In genomic region chr11:65083134-65083833, GRCh38 we compare ENCODE assay signal across 8 cellular contexts. TPM values are rescaled to one million over a fixed set of nuclear protein-coding genes. Genes with fewer than 3 reads are reported as not detected.
DNase-seq lines count a peak whose midpoint lies in the region; ATAC-seq, FAIRE-seq and TF ChIP-seq lines count a peak whose summit lies in the region.

No MANE protein-coding gene starts in this region.

- ATAC-seq in A549 (peak; percentile 4 to 12; a peak in 3 of 6 replicates), GM19438 (IDR thresholded peaks at IDR 0.05; ENCODE audit: low read depth, unreplicated experiment) (peak; percentile 10)
- ATAC-seq in effector memory CD8-positive, alpha-beta T cell (replicated peaks): no peak

- POLR2A ChIA-PET in A549 (lab: Yijun Ruan, JAX): no interaction called here

- no peak for FAIRE-seq in A549 (lab: Jason Lieb, UNC)

- H3K4me3 ChIP-seq in A549 (peak overlapping the region; percentile 82), LNCaP clone FGC (ENCODE audit: low read depth, low read length) (peak overlapping the region; percentile 99), ovary (peak overlapping the region; percentile 77)

- H3K27me3 ChIP-seq in ovary: no peaks in the 10 kb centered on the region

- H3K9me3 Mint-ChIP-seq in effector memory CD8-positive, alpha-beta T cell: no peaks in the 10 kb centered on the region

- H3K27me3 Mint-ChIP-seq in effector memory CD8-positive, alpha-beta T cell: no peaks in the 10 kb centered on the region

- CTCF ChIA-PET in A549 (lab: Yijun Ruan, JAX): interaction anchor here (0.7 to 2.8 kb wide), 9 partner anchors 11 to 88 kb away, joined by 3 to 12 read pairs (median 4); partner anchors contain the start of genes ARL2, TM7SF2 and ZNHIT2

- TF ChIP-seq EP300 in A549 (IDR thresholded peaks at IDR 0.05): no peak
- TF ChIP-seq EP300 in ovary (IDR thresholded peaks at IDR 0.05): no peak

- H3K4me3 Mint-ChIP-seq in effector memory CD8-positive, alpha-beta T cell: peak overlapping the region; percentile 92 to 96

- H3K9me3 ChIP-seq in A549 (no peaks in the 10 kb centered on the region), ovary (no peaks in the 10 kb centered on the region)

- H3K27ac Mint-ChIP-seq in effector memory CD8-positive, alpha-beta T cell: peak overlapping the region; percentile 98 to 99

- peaks cover 42% of the 10 kb centered on the region for H3K36me3 Mint-ChIP-seq in effector memory CD8-positive, alpha-beta T cell (ENCODE audit: insufficient read depth)

- H3K27ac ChIP-seq in A549 (peak overlapping the region; percentile 85 to 90), ovary (peak overlapping the region in 1 of 2 donors; percentile 86)

- H3K4me1 ChIP-seq in A549 (peaks cover 32% of the 10 kb centered on the region), ovary (ENCODE audit: insufficient read depth) (peaks cover 7% of the 10 kb centered on the region)

- 2% methylated on average over 13 of the region's 13 CpGs for WGBS in A549 (ENCODE audit: missing lambda C conversion rate)
- 4 to 6% (median 4%) methylated on average over 13 of the region's 13 CpGs for WGBS in ovary, 3 donors

- TF ChIP-seq RAD21 in A549 (conservative IDR thresholded peaks at IDR 0.05 in 1 of 2, IDR thresholded peaks at IDR 0.05 in 1 of 2): no peak

- H3K4me2 ChIP-seq in A549: peak overlapping the region; percentile 89

- intact Hi-C loops in ovary (cut with DNase I): loop anchor here in 1 of 4 donors (5.0 kb wide), 1 partner anchor 34 kb away; the partner anchor contains the start of gene ZNHIT2

- TF ChIP-seq POLR2A in A549 (IDR thresholded peaks at IDR 0.05; ENCODE audit: low read length) (no peak), ovary (IDR thresholded peaks at IDR 0.05) (no peak)

- TF ChIP-seq CTCF in A549 (IDR thresholded peaks at IDR 0.05) (no peak), LNCaP clone FGC (IDR thresholded peaks at IDR 0.05; ENCODE audit: control insufficient read depth, extremely low read depth, insufficient read depth) (no peak), ovary (IDR thresholded peaks at IDR 0.05) (no peak)

- DNase-seq in A549 (ENCODE audit: low read depth in 1 of 2, low spot score in 1 of 2) (no peak), LNCaP clone FGC (ENCODE audit: low read depth) (no peak), ovary (no peak), dedifferentiated amniotic fluid mesenchymal stem cell (ENCODE audit: extremely low spot score) (no peak), NCI-H1092 (lab: John Stamatoyannopoulos, UW) (no peak)
- DNase-seq in effector memory CD8-positive, alpha-beta T cell: no peak
- no peak for DNase-seq in effector CD4-positive, alpha-beta T cell

- peaks cover 14 to 23% of the 10 kb centered on the region in 2 donors for H3K4me1 Mint-ChIP-seq in effector memory CD8-positive, alpha-beta T cell (ENCODE audit: low read depth in 2 of 2)

- no peaks in the 10 kb centered on the region for H3K36me3 ChIP-seq in ovary

TF ChIP-seq in A549, 52 proteins besides CTCF, POLR2A, EP300 and RAD21:
- TF ChIP-seq FOXS1 (CRISPR knock-in tag; IDR thresholded peaks at IDR 0.05) (no peak), HOXA7 (CRISPR knock-in tag; IDR thresholded peaks at IDR 0.05) (no peak), BCL3 (IDR thresholded peaks at IDR 0.05) (no peak), PHF8 (IDR thresholded peaks at IDR 0.05; ENCODE audit: borderline replicate concordance, low read depth) (no peak), JUN (IDR thresholded peaks at IDR 0.05) (no peak), CHD2 (IDR thresholded peaks at IDR 0.05; ENCODE audit: low read length, partially characterized antibody) (no peak), POLR2AphosphoS2 (conservative IDR thresholded peaks at IDR 0.05; ENCODE audit: low read length) (no peak), EHF (CRISPR knock-in tag; IDR thresholded peaks at IDR 0.05) (no peak), E2F6 (IDR thresholded peaks at IDR 0.05; ENCODE audit: borderline replicate concordance, low read depth) (no peak), RNF2 (IDR thresholded peaks at IDR 0.05; ENCODE audit: borderline replicate concordance, low read depth) (no peak), HEYL (CRISPR knock-in tag; IDR thresholded peaks at IDR 0.05) (no peak), TP53 (CRISPR knock-in tag; IDR thresholded peaks at IDR 0.05) (no peak), EHMT2 (IDR thresholded peaks at IDR 0.05; ENCODE audit: low read depth) (no peak)

RNA-seq across cellular contexts. Expression of gene CDCA5, which starts 0.6 kb away (rescaled TPM):
- polyA plus RNA-seq in A549 (2011; rRNA removed) (28.0 and 30.9 TPM in 2 replicates), A549 (2017; fragmentation: RNase III; extraction: RNeasy Plus Mini Kit Qiagen cat#74134 plus additional on column Dnase treatment) (43.1 to 46.0 TPM (median 44.1 TPM) in 3 replicates), ovary (1 to 10 TPM; 1.0 to 1.2 TPM)
- polyA plus RNA-seq in A549 (2012; cell fraction: cytosol; rRNA removed): 42.1 and 45.1 TPM in 2 replicates
- 46.9 and 59.8 TPM in 2 replicates for polyA plus RNA-seq in A549 (2012; cell fraction: nucleus; rRNA removed)
- 20.6 and 21.4 TPM in 2 replicates for polyA minus RNA-seq in A549 (2011; rRNA and poly(A)+ RNA removed)
- total RNA-seq in ovary: 1 to 10 TPM in 2 of 7 donors, under 1 TPM in 4, not detected in 1; 0.38 to 2.8 (median 0.52) TPM

RNA-seq across cellular contexts. Expression of gene ZFPL1, which starts 0.7 kb away (rescaled TPM):
- polyA plus RNA-seq in A549 (2011; rRNA removed): 27.7 and 30.1 TPM in 2 replicates
- 52.7 and 56.5 TPM in 2 replicates for polyA plus RNA-seq in A549 (2012; cell fraction: cytosol; rRNA removed)
- 71.8 and 82.0 TPM in 2 replicates for polyA plus RNA-seq in A549 (2012; cell fraction: nucleus; rRNA removed)
- polyA plus RNA-seq in A549 (2017; fragmentation: RNase III; extraction: RNeasy Plus Mini Kit Qiagen cat#74134 plus additional on column Dnase treatment): 29.2 to 33.5 TPM (median 31.7 TPM) in 3 replicates
- polyA minus RNA-seq in A549 (2011; rRNA and poly(A)+ RNA removed): 34.6 and 49.0 TPM in 2 replicates
- total RNA-seq in ovary: 10 to 100 TPM; 30.5 to 41.6 (median 35.1) TPM
- polyA plus RNA-seq in ovary: 10 to 100 TPM; 11.2 to 44.8 TPM

RNA-seq across cellular contexts. Expression of gene VPS51, which starts 12.7 kb away (rescaled TPM):
- polyA plus RNA-seq in A549 (2011; rRNA removed): 37.2 and 44.7 TPM in 2 replicates
- polyA plus RNA-seq in A549 (2012; cell fraction: cytosol; rRNA removed): 64.6 and 84.0 TPM in 2 replicates
- polyA plus RNA-seq in A549 (2012; cell fraction: nucleus; rRNA removed): 183 and 198 TPM in 2 replicates
- 46.7 to 51.7 TPM (median 51.0 TPM) in 3 replicates for polyA plus RNA-seq in A549 (2017; fragmentation: RNase III; extraction: RNeasy Plus Mini Kit Qiagen cat#74134 plus additional on column Dnase treatment)
- polyA minus RNA-seq in A549 (2011; rRNA and poly(A)+ RNA removed): 118 and 162 TPM in 2 replicates
- 100 to 1,000 TPM; 149 to 543 (median 231) TPM for total RNA-seq in ovary
- polyA plus RNA-seq in ovary: 100 to 1,000 TPM in 1 of 2 donors, 10 to 100 TPM in 1; 51.1 to 221 TPM

RNA-seq across cellular contexts. Expression of gene NAALADL1, which starts 24.9 kb away (rescaled TPM):
- polyA plus RNA-seq in A549 (2011; rRNA removed) (not detected in 2 replicates), A549 (2017; fragmentation: RNase III; extraction: RNeasy Plus Mini Kit Qiagen cat#74134 plus additional on column Dnase treatment) (not detected in 3 replicates), ovary (10 to 100 TPM in 1 of 2 donors, 1 to 10 TPM in 1; 7.1 to 33.2 TPM)
- polyA plus RNA-seq in A549 (2012; cell fraction: cytosol; rRNA removed): 0.06 and 0.09 TPM in 2 replicates
- polyA plus RNA-seq in A549 (2012; cell fraction: nucleus; rRNA removed): 0.20 and 0.41 TPM in 2 replicates
- not detected in 2 replicates for polyA minus RNA-seq in A549 (2011; rRNA and poly(A)+ RNA removed)
- 10 to 100 TPM; 12.1 to 33.7 (median 17.6) TPM for total RNA-seq in ovary

RNA-seq across cellular contexts. Expression of gene TM7SF2, which starts 28.4 kb away (rescaled TPM):
- polyA plus RNA-seq in A549 (2011; rRNA removed) (8.2 and 9.6 TPM in 2 replicates), A549 (2017; fragmentation: RNase III; extraction: RNeasy Plus Mini Kit Qiagen cat#74134 plus additional on column Dnase treatment) (6.9 to 9.7 TPM (median 8.2 TPM) in 3 replicates), ovary (100 to 1,000 TPM in 1 of 2 donors, 10 to 100 TPM in 1; 88.8 to 128 TPM)
- polyA plus RNA-seq in A549 (2012; cell fraction: cytosol; rRNA removed): 7.9 and 10.1 TPM in 2 replicates
- polyA plus RNA-seq in A549 (2012; cell fraction: nucleus; rRNA removed): 31.1 and 39.4 TPM in 2 replicates
- 8.6 and 19.4 TPM in 2 replicates for polyA minus RNA-seq in A549 (2011; rRNA and poly(A)+ RNA removed)
- 100 to 1,000 TPM in 1 of 7 donors, 10 to 100 TPM in 6; 30.0 to 170 (median 63.6) TPM for total RNA-seq in ovary

Comparison
In these comparisons a context has a peak if more than half of its experiments do, and no peak if none do; other contexts are left out.
1. RNA of gene CDCA5, which starts 0.6 kb away (polyA plus RNA-seq): 28.0 to 59.8 TPM in A549; 1.0 to 1.2 TPM in ovary; every median in the first group is over 10 times any median in the second.
2. Peak in every context shown above with its lines, with median percentiles within 50 percentile points of each other: H3K4me3 ChIP-seq.